Comparison of ENCODE assay signal across 16 cellular contexts in the genomic region with DNA sequence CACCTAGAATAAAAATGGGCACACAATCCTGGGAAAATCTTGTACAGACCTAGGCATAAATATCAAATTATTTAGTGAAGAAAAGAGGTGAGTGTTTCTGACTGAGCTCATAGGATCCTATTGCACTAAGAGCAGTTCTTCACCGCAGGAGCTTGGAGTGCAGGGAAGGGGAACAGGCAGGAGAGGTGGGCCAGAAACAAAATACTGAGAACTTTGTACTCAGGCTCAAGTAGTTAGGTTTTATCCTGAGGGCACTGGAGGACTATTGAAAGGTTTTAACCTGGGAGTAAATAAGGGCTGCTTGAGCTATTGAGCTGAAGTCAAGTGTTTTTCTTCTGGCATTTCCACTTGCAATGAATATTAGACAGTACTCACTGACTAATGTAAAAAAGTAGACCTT. TPM values are rescaled to one million over a fixed set of nuclear protein-coding genes. Genes with fewer than 3 reads are reported as not detected.
DNase-seq lines count a peak whose midpoint lies in the region; ATAC-seq and TF ChIP-seq lines count a peak whose summit lies in the region.
"Had no signal": no experiment of that assay in that cellular context is flagged by ENCODE, and none has a peak within 500 bp of the region (broad histone marks: within the 10 kb centered on the region; RNA-seq: fewer than 3 reads in every experiment).

No MANE protein-coding gene starts in this region.

- H3K27me3 ChIP-seq in iPS-18a (ENCODE audit: control insufficient read depth, insufficient read depth, low read length) (no peaks in the 10 kb centered on the region), hepatocyte (peaks cover 13% of the 10 kb centered on the region)
- H3K27me3 ChIP-seq: SJSA1 had no signal

- H3K4me3 ChIP-seq in iPS-18a (ENCODE audit: low read length) (peak overlapping the region; percentile 37), mucosa of descending colon (no peak overlapping the region), hepatocyte (no peak overlapping the region)
- H3K4me3 ChIP-seq: SJSA1 had no signal

- no peak overlapping the region for H3K27ac Mint-ChIP-seq in stimulated activated memory B cell treated with anti-CD40 and anti-IgM and Interleukin-4, amounts not matched to agents 10 μg/mL and 1 μg/mL and 100 μg/mL, for 72 hours

- H3K4me3 Mint-ChIP-seq in stimulated activated memory B cell treated with anti-CD40 and anti-IgM and Interleukin-4, amounts not matched to agents 10 μg/mL and 1 μg/mL and 100 μg/mL, for 72 hours, result no peak overlapping the region

- H3K9me3 ChIP-seq in iPS-18a (ENCODE audit: control insufficient read depth, low read depth, low read length), result no peaks in the 10 kb centered on the region
- no peaks in the 10 kb centered on the region for H3K9me3 ChIP-seq in mucosa of descending colon
- no peaks in the 10 kb centered on the region for H3K9me3 ChIP-seq in hepatocyte (ENCODE audit: low read depth)
- H3K9me3 ChIP-seq: SJSA1 had no signal

- WGBS in hepatocyte (ENCODE audit: low lambda C conversion rate, missing lambda C conversion rate), result 52% methylated on average over 1 of the region's 1 CpG

- DNase-seq in NCI-H1417 (lab: John Stamatoyannopoulos, UW) (peak in 2 of 3 experiments; percentile 25 to 61), NCI-H1417 treated with DMSO at 0.1 percent for 48 hours (lab: John Stamatoyannopoulos, UW) (no peak), NCI-H2107 (lab: John Stamatoyannopoulos, UW) (peak; percentile 10), mucosa of descending colon (no peak), hepatocyte (ENCODE audit: low spot score) (no peak)
- DNase-seq: C1 segment of cervical spinal cord, GOT3, KG1, NCI-H1105, RPMI8226, SW 1271 had no signal

- H3K36me3 Mint-ChIP-seq in stimulated activated memory B cell treated with anti-CD40 and anti-IgM and Interleukin-4, amounts not matched to agents 10 μg/mL and 1 μg/mL and 100 μg/mL, for 72 hours, result no peaks in the 10 kb centered on the region

- peak; percentile 20 for ATAC-seq in stimulated activated memory B cell treated with anti-CD40 and anti-IgM and Interleukin-4, amounts not matched to agents 10 μg/mL and 1 μg/mL and 100 μg/mL, for 72 hours
- ATAC-seq in mucosa of descending colon (no peak), GM21717 (IDR thresholded peaks at IDR 0.05; ENCODE audit: unreplicated experiment) (no peak)

- intact Hi-C loops in mucosa of descending colon (cut with DNase I, micrococcal nuclease), result no loop called here

- H3K4me1 ChIP-seq in iPS-18a (ENCODE audit: control insufficient read depth, low read depth, low read length) (peaks cover 47% of the 10 kb centered on the region), mucosa of descending colon (ENCODE audit: low read depth) (no peaks in the 10 kb centered on the region), hepatocyte (ENCODE audit: insufficient read depth) (no peaks in the 10 kb centered on the region)
- H3K4me1 ChIP-seq: SJSA1 had no signal

- no peaks in the 10 kb centered on the region for H3K9me3 Mint-ChIP-seq in stimulated activated memory B cell treated with anti-CD40 and anti-IgM and Interleukin-4, amounts not matched to agents 10 μg/mL and 1 μg/mL and 100 μg/mL, for 72 hours

- no peaks in the 10 kb centered on the region for H3K36me3 ChIP-seq in iPS-18a (ENCODE audit: control insufficient read depth, low read depth, low read length)
- H3K36me3 ChIP-seq in mucosa of descending colon (ENCODE audit: low read depth), result no peaks in the 10 kb centered on the region
- H3K36me3 ChIP-seq in hepatocyte (replicated peaks; ENCODE audit: insufficient read depth, low read depth), result no peaks in the 10 kb centered on the region
- H3K36me3 ChIP-seq: SJSA1 had no signal

- no peaks in the 10 kb centered on the region for H3K79me2 ChIP-seq in hepatocyte

- no peak for TF ChIP-seq CTCF in mucosa of descending colon (IDR thresholded peaks at IDR 0.05)
- TF ChIP-seq CTCF in hepatocyte (IDR thresholded peaks at IDR 0.05; ENCODE audit: poor library complexity), result no peak

- no peak overlapping the region for H3K4me2 ChIP-seq in hepatocyte

- H4K20me1 ChIP-seq in hepatocyte (ENCODE audit: insufficient read depth, poor library complexity, severe bottlenecking), result no peaks in the 10 kb centered on the region

- no peaks in the 10 kb centered on the region for H3K9me2 ChIP-seq in hepatocyte (replicated peaks; ENCODE audit: insufficient read depth)

- no peak overlapping the region for H3K27ac ChIP-seq in iPS-18a (ENCODE audit: low read length)
- H3K27ac ChIP-seq in hepatocyte, result no peak overlapping the region
- H3K27ac ChIP-seq: SJSA1 had no signal

- H3K9ac ChIP-seq in iPS-18a (ENCODE audit: low read length), result no peak overlapping the region

- no peak overlapping the region for H2AFZ ChIP-seq in hepatocyte

- no peaks in the 10 kb centered on the region for H3K4me1 Mint-ChIP-seq in stimulated activated memory B cell treated with anti-CD40 and anti-IgM and Interleukin-4, amounts not matched to agents 10 μg/mL and 1 μg/mL and 100 μg/mL, for 72 hours

- H3K27me3 Mint-ChIP-seq in stimulated activated memory B cell treated with anti-CD40 and anti-IgM and Interleukin-4, amounts not matched to agents 10 μg/mL and 1 μg/mL and 100 μg/mL, for 72 hours, result no peaks in the 10 kb centered on the region

RNA-seq across cellular contexts. Expression of a gene that starts 12.2 kb away (rescaled TPM):
- under 1 TPM; 0.06 to 0.60 (median 0.14) TPM for total RNA-seq in mucosa of descending colon
- total RNA-seq in hepatocyte, result 0.63 and 0.84 TPM in 2 replicates
- 0.05 TPM in 1 of 2 replicates, not detected in the other for polyA plus RNA-seq in hepatocyte
- total RNA-seq: A172 had no signal

Comparison
In these comparisons a context has a peak if more than half of its experiments do, and no peak if none do; other contexts are left out.
1. DNase-seq: peak in NCI-H1417 (2 of 3) and NCI-H2107 (single experiment); none in NCI-H1417 treated with DMSO at 0.1 percent for 48 hours (single experiment), mucosa of descending colon (0 of 3) and hepatocyte (single experiment).